ENCODE assay signal across 29 cellular contexts in genomic region chr10:43859016-43859525, GRCh38.
"Had no signal": no experiment of that assay in that cellular context is flagged by ENCODE, and none has a peak within 500 bp of the region (broad histone marks: within the 10 kb centered on the region; RNA-seq: fewer than 3 reads in every experiment).

No MANE protein-coding gene starts in this region.

- H3K36me3 ChIP-seq: adrenal gland, breast epithelium, Peyer's patch, SJSA1 had no signal

- H3K4me3 ChIP-seq: adrenal gland, body of pancreas, breast epithelium, Peyer's patch, SJSA1 had no signal

- H3K4me1 ChIP-seq: adrenal gland had no signal

- ATAC-seq: activated CD8-positive, alpha-beta T cell treated with anti-CD3 and anti-CD28 coated beads for 36 hours; activated naive CD4-positive, alpha-beta T cell treated with anti-CD3 and anti-CD28 coated beads, Interleukin-2, amount 50 U/mL, for 72 hours; activated T-cell treated with anti-CD3 and anti-CD28 coated beads, Interleukin-2, amount 50 U/mL, for 4 hours; body of pancreas; PC-3 had no signal

- FAIRE-seq: astrocyte, TTC549 had no signal

- H3K27ac ChIP-seq: adrenal gland, body of pancreas, breast epithelium, Peyer's patch, SJSA1 had no signal

- H3K4me2 ChIP-seq: SK-N-SH had no signal

- H3K9ac ChIP-seq: SK-N-SH had no signal

- DNase-seq: activated CD4-positive, alpha-beta T cell treated with anti-CD3 and anti-CD28 coated beads, Interleukin-2, amount 10 ng/mL, durations not matched to agents 24 days and 14 days; activated CD4-positive, alpha-beta T cell treated with anti-CD3 and anti-CD28 coated beads, Interleukin-2, amount 50 U/mL, for 4 hours; activated CD8-positive, alpha-beta T cell treated with anti-CD3 and anti-CD28 coated beads for 36 hours; activated gamma-delta T cell treated with Interleukin-2 at 50 U/mL for 16 hours; activated naive CD4-positive, alpha-beta T cell treated with anti-CD3 and anti-CD28 coated beads for 36 hours; activated T-cell treated with anti-CD3 and anti-CD28 coated beads for 4 hours; activated T-cell treated with anti-CD3 and anti-CD28 coated beads, Interleukin-2, amount 50 U/mL, for 4 hours; adrenal gland; body of pancreas; Karpas-422; KBM-7; NCI-H1105; NCI-H1417 treated with DMSO at 0.1 percent for 48 hours; NCI-H1694 treated with DMSO at 0.1 percent for 48 hours; NCI-H2029; NCI-H345; NCI-H524 treated with DMSO at 0.1 percent for 48 hours; NCI-H748 treated with DMSO at 0.1 percent for 48 hours; NK-92 treated with Interleukin-12 subunit alpha and Interleukin-12 subunit beta, amount 100 ng/mL, for 24 hours; PC-3; Peyer's patch; RPMI8226; SHP77 treated with DMSO at 0.1 percent for 48 hours; SK-N-SH had no signal

- H3K27me3 ChIP-seq: adrenal gland, body of pancreas, breast epithelium, Peyer's patch, SJSA1 had no signal

- H3K9me3 ChIP-seq: adrenal gland, body of pancreas, breast epithelium, Peyer's patch, SJSA1, SK-N-SH had no signal
